13 cellular contexts compared by ENCODE assay signal in genomic region chr16:4212934-4213296, GRCh38. TPM values are rescaled to one million over a fixed set of nuclear protein-coding genes. Genes with fewer than 3 reads are reported as not detected.
A peak's percentile ranks its signal among the peaks of the same experiment; 100 is the strongest.
DNase-seq lines count a peak whose midpoint lies in the region; ATAC-seq and TF ChIP-seq lines count a peak whose summit lies in the region.
"Had no signal": no experiment of that assay in that cellular context is flagged by ENCODE, and none has a peak within 500 bp of the region (broad histone marks: within the 10 kb centered on the region; RNA-seq: fewer than 3 reads in every experiment).

No MANE protein-coding gene starts in this region.

- ATAC-seq in Right ventricle myocardium inferior (no peak), HG02884 (IDR thresholded peaks at IDR 0.05; ENCODE audit: unreplicated experiment) (no peak), HG03432 (IDR thresholded peaks at IDR 0.05; ENCODE audit: unreplicated experiment) (no peak)

- H3K27ac ChIP-seq in cardiac muscle cell, result peak overlapping the region; percentile 65
- peak overlapping the region; percentile 69 for H3K27ac ChIP-seq in colonic mucosa
- H3K27ac ChIP-seq: SK-N-MC had no signal

- intact Hi-C loops in Right ventricle myocardium inferior (cut with DNase I) (loop anchor here (2.0 kb wide), 1 partner anchor 28 kb away; no protein-coding TSS in a partner anchor), colonic mucosa (cut with DNase I) (no loop called here)

- TF ChIP-seq CTCF in cardiac muscle cell (IDR thresholded peaks at IDR 0.05; ENCODE audit: low read depth, low read length), result no peak
- no peak for TF ChIP-seq CTCF in colonic mucosa (IDR thresholded peaks at IDR 0.05)

- DNase-seq in cardiac muscle cell (ENCODE audit: low read depth in 1 of 2, low spot score in 1 of 2) (peak in 1 of 2 donors; percentile 34), Right ventricle myocardium inferior (ENCODE audit: missing footprints) (no peak), colonic mucosa (no peak), kidney glomerular epithelial cell (lab: John Stamatoyannopoulos, UW) (peak; percentile 55), mucosa of gallbladder (ENCODE audit: low spot score) (no peak), D341Med (ENCODE audit: low spot score) (no peak)
- DNase-seq: hypothalamus; NCI-H2171 treated with DMSO at 0.1 percent for 48 hours; stimulated activated CD4-positive, alpha-beta T cell treated with anti-CD3 and anti-CD28 coated beads, Interleukin-4, amount 100 ng/mL, for 1 hour; transverse colon had no signal

- H3K36me3 ChIP-seq in cardiac muscle cell (peaks cover 6% of the 10 kb centered on the region), colonic mucosa (no peaks in the 10 kb centered on the region)
- H3K36me3 ChIP-seq: transverse colon had no signal

- H3K9me3 ChIP-seq in cardiac muscle cell (ENCODE audit: low read depth) (no peaks in the 10 kb centered on the region), colonic mucosa (no peaks in the 10 kb centered on the region)
- H3K9me3 ChIP-seq: transverse colon had no signal

- H3K4me1 ChIP-seq in cardiac muscle cell (ENCODE audit: low read depth), result peaks cover 43% of the 10 kb centered on the region
- H3K4me1 ChIP-seq in colonic mucosa, result no peaks in the 10 kb centered on the region

- H3K9ac ChIP-seq in colonic mucosa (ENCODE audit: low read depth in 2 of 2, low read length in 2 of 2), result no peak overlapping the region

- no peak overlapping the region for H3K4me3 ChIP-seq in cardiac muscle cell
- no peak overlapping the region for H3K4me3 ChIP-seq in colonic mucosa
- H3K4me3 ChIP-seq: SK-N-MC, transverse colon had no signal

- H3K27me3 ChIP-seq in cardiac muscle cell, result no peaks in the 10 kb centered on the region
- no peaks in the 10 kb centered on the region for H3K27me3 ChIP-seq in colonic mucosa
- H3K27me3 ChIP-seq: transverse colon had no signal

RNA-seq across cellular contexts. Expression of gene SRL, which starts 29.0 kb away (rescaled TPM):
- total RNA-seq in cardiac muscle cell (46.1 and 51.1 TPM in 2 replicates), Right ventricle myocardium inferior (419 TPM), colonic mucosa (under 1 TPM; 0.49 to 0.82 TPM), mucosa of gallbladder (1.4 TPM)
- polyA plus RNA-seq in cardiac muscle cell, result 45.9 and 56.4 TPM in 2 replicates

RNA-seq across cellular contexts. Expression of gene TFAP4, which starts 59.9 kb away (rescaled TPM):
- 11.7 and 20.5 TPM in 2 replicates for total RNA-seq in cardiac muscle cell
- 3.4 and 6.7 TPM in 2 replicates for polyA plus RNA-seq in cardiac muscle cell
- total RNA-seq in Right ventricle myocardium inferior, result 4.4 TPM
- 10 to 100 TPM in 1 of 2 donors, 1 to 10 TPM in 1; 5.4 to 15.4 TPM for total RNA-seq in colonic mucosa
- 12.1 TPM for total RNA-seq in mucosa of gallbladder

Comparison
In these comparisons a context has a peak if more than half of its experiments do, and no peak if none do; other contexts are left out.
1. RNA of gene SRL, which starts 29.0 kb away (total RNA-seq): 419 TPM in Right ventricle myocardium inferior (single experiment) and 46.1 to 51.1 TPM in cardiac muscle cell; 1.4 TPM in mucosa of gallbladder (single experiment) and 0.49 to 0.82 TPM in colonic mucosa; every median in the first group is over 10 times any median in the second.